ENCODE assay signal across 8 cellular contexts in the genomic region with DNA sequence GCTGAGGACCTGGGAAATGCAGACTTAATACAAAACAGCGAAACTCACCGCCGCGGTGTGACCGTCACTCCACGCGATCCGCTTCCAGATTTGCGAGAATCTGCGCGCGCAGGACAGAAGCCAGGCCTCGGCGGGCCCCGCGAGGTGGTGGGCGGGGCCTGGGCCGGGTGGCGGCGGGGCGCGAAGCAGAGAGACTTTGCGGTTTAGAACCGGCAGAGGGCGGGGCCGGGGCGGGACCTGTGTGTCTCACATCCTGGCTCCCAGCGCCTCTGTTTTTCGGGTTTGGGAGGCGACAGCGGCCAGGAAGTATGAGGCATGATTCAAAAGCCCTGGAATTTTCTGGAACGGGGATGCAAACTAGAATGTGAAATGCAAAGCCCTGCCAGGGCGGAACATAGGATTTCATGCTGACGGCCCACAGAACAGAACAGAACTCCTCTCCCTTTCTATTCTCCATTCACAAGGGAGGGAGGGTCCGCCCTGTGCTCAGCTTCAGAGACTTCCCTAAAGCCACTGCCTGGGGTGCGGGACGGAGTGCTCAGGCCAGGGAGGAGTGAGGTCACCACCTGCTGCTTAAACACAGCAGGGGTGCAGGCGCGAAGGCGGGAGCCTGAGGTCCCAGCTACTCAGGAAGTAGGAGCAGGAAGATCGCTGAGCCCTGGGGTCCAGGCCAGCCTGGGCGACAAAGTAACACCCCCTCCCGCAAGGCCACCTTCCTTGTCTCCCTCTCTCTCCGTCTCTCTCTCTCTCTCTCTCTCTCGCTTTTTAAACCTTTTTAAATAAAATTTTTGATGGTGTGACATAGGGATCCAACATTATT. TPM values are rescaled to one million over a fixed set of nuclear protein-coding genes. Genes with fewer than 3 reads are reported as not detected.
DNase-seq lines count a peak whose midpoint lies in the region; ATAC-seq and TF ChIP-seq lines count a peak whose summit lies in the region.

No MANE protein-coding gene starts in this region.

- WGBS in H9 (ENCODE audit: extremely low coverage, insufficient read length, low lambda C conversion rate), result no CpG with 5 or more reads among the region's 45 CpGs

- intact Hi-C loops in Right ventricle myocardium inferior (cut with DNase I), result loop anchor here (5.0 kb wide), 1 partner anchor 47 kb away; a partner anchor contains a TSS

- peak overlapping the region; percentile 71 for H3K4me3 ChIP-seq in thoracic aorta

- no peak overlapping the region for H3K14ac ChIP-seq in H9 (ENCODE audit: insufficient read depth, low read length)

- no peak overlapping the region for H2BK15ac ChIP-seq in H9 (ENCODE audit: low read depth, low read length)

- H4K5ac ChIP-seq in H9 (ENCODE audit: insufficient read length, low read depth, low read length), result peak overlapping the region; percentile 42

- H3K79me1 ChIP-seq in H9 (ENCODE audit: insufficient read depth, low read depth, low read length, poor library complexity, severe bottlenecking), result no peaks in the 10 kb centered on the region

- H3K18ac ChIP-seq in H9 (ENCODE audit: insufficient read length, low read depth, low read length), result peak overlapping the region; percentile 15

- no peaks in the 10 kb centered on the region; the same call in 1 of the 2 replicates for H3K27me3 ChIP-seq in H9 (ENCODE audit: insufficient read depth, low read length)
- no peaks in the 10 kb centered on the region for H3K27me3 ChIP-seq in thoracic aorta (replicated peaks; ENCODE audit: insufficient read depth)

- no peaks in the 10 kb centered on the region for H4K20me1 ChIP-seq in H9 (ENCODE audit: control insufficient read depth, insufficient read depth, insufficient read length)

- H3K4me1 ChIP-seq in H9 (ENCODE audit: insufficient read depth, low read length), result no peaks in the 10 kb centered on the region
- H3K4me1 ChIP-seq in thoracic aorta (ENCODE audit: control insufficient read depth in 1 of 2, low read depth in 2 of 2), result peaks cover 3 to 35% of the 10 kb centered on the region in 2 donors

- H3K4ac ChIP-seq in H9 (ENCODE audit: low read depth, low read length), result no peak overlapping the region

- no peak overlapping the region for H3K56ac ChIP-seq in H9 (ENCODE audit: insufficient read length, low read depth, low read length)

- H3K9me3 Mint-ChIP-seq in H9 (peaks cover 3 to 4% of the 10 kb centered on the region in 2 experiments; a peak in 3 of 5 replicates), osteocyte (ENCODE audit: unreplicated experiment) (peaks cover 5% of the 10 kb centered on the region)

- no peak overlapping the region for H2BK5ac ChIP-seq in H9 (ENCODE audit: insufficient read length, low read length)

- peaks cover 13% of the 10 kb centered on the region for H3K23me2 ChIP-seq in H9 (ENCODE audit: insufficient read length, low read depth, low read length, poor library complexity, severe bottlenecking)

- DNase-seq in EL, result peak; percentile 99
- peak; percentile 95 for DNase-seq in H9
- DNase-seq in MV-4-11 (lab: John Stamatoyannopoulos, UW), result peak; percentile 70
- peak; percentile 42 for DNase-seq in SKM-1 treated with dmso at 0.1 percent for 144 hours (lab: John Stamatoyannopoulos, UW; ENCODE audit: unreplicated experiment)
- DNase-seq in activated naive CD8-positive, alpha-beta T cell treated with anti-CD3 and anti-CD28 coated beads, Interleukin-2, amount 50 U/mL, for 16 hours (ENCODE audit: low read depth, low spot score), result peak; percentile 67
- DNase-seq in Right ventricle myocardium inferior (ENCODE audit: missing footprints), result peak; percentile 98
- peak; percentile 97 for DNase-seq in osteocyte (ENCODE audit: extremely low spot score, unreplicated experiment)
- DNase-seq in thoracic aorta (ENCODE audit: low spot score), result peak; percentile 82

- H3K9me3 ChIP-seq in H9 (ENCODE audit: control insufficient read depth, low read depth, low read length) (no peaks in the 10 kb centered on the region), thoracic aorta (no peaks in the 10 kb centered on the region)

- no peak overlapping the region for H2BK120ac ChIP-seq in H9 (ENCODE audit: low read depth, low read length, poor library complexity, severe bottlenecking)

- H3K4me1 Mint-ChIP-seq in H9 (peaks cover 18 to 20% of the 10 kb centered on the region in 2 experiments), osteocyte (ENCODE audit: unreplicated experiment) (peaks cover 33% of the 10 kb centered on the region)

- no peaks in the 10 kb centered on the region for H3K36me3 ChIP-seq in thoracic aorta

- H3T11ph ChIP-seq in H9 (ENCODE audit: low read length), result no peak overlapping the region

- no peak overlapping the region for H2BK12ac ChIP-seq in H9 (ENCODE audit: insufficient read length, low read depth, low read length)

- peak overlapping the region; percentile 81 for H3K4me2 ChIP-seq in H9 (ENCODE audit: insufficient read depth, insufficient read length, low read length)

- no peak overlapping the region for H2AK5ac ChIP-seq in H9 (ENCODE audit: insufficient read length, low read length)

- H2BK20ac ChIP-seq in H9 (ENCODE audit: low read depth, low read length, poor library complexity, severe bottlenecking), result no peak overlapping the region

- peak overlapping the region; percentile 90 to 96 for H3K4me3 Mint-ChIP-seq in H9
- peak overlapping the region; percentile 93 for H3K4me3 Mint-ChIP-seq in osteocyte (ENCODE audit: unreplicated experiment)

- H2AFZ ChIP-seq in H9 (ENCODE audit: low read length), result peak overlapping the region; percentile 41

- H3K27ac Mint-ChIP-seq in H9 (peak overlapping the region; percentile 20 to 94 (median 91); a peak in 5 of 7 replicates), osteocyte (ENCODE audit: unreplicated experiment) (peak overlapping the region; percentile 97)

- no peak overlapping the region for H4K8ac ChIP-seq in H9 (replicated peaks; ENCODE audit: insufficient read length, low read depth, low read length)

- ATAC-seq in Right ventricle myocardium inferior (peak; percentile 100), thoracic aorta (ENCODE audit: insufficient number of reproducible peaks, low FRiP score, low read depth) (peak; percentile 94)

- no peak overlapping the region for H4K91ac ChIP-seq in H9 (ENCODE audit: insufficient read length, low read depth, low read length)

- peak overlapping the region; percentile 55 for H3K9ac ChIP-seq in H9 (ENCODE audit: extremely low read depth, insufficient read length, low read length)

- no peak overlapping the region for H3K23ac ChIP-seq in H9 (ENCODE audit: insufficient read length, low read depth, low read length)

- H3K27me3 Mint-ChIP-seq in H9 (ENCODE audit: low read depth), result peaks cover 28% of the 10 kb centered on the region
- no peaks in the 10 kb centered on the region for H3K27me3 Mint-ChIP-seq in osteocyte (ENCODE audit: unreplicated experiment)

- no peaks in the 10 kb centered on the region for H3K79me2 ChIP-seq in H9 (ENCODE audit: insufficient read depth, low read length)

- H3K27ac ChIP-seq in H9 (ENCODE audit: insufficient read length, low read depth, low read length), result peak overlapping the region; percentile 26
- peak overlapping the region; percentile 92 to 96 for H3K27ac ChIP-seq in thoracic aorta

- H3K36me3 Mint-ChIP-seq in H9 (ENCODE audit: insufficient read depth in 1 of 3, low read depth in 3 of 3), result peaks cover 0 to 2% (median 0%) of the 10 kb centered on the region in 3 experiments; a peak in 3 of 7 replicates
- H3K36me3 Mint-ChIP-seq in osteocyte (ENCODE audit: unreplicated experiment), result no peaks in the 10 kb centered on the region

- peak; percentile 50 for TF ChIP-seq CTCF in H9 (conservative IDR thresholded peaks at IDR 0.05)
- peak; percentile 33 for TF ChIP-seq CTCF in osteocyte (IDR thresholded peaks at IDR 0.05)
- peak; percentile 49 for TF ChIP-seq CTCF in thoracic aorta (IDR thresholded peaks at IDR 0.05)

RNA-seq across cellular contexts. Expression of a gene that starts 44.2 kb away (rescaled TPM):
- total RNA-seq in H9 (2021) (25.1 and 25.6 TPM in 2 replicates), Right ventricle myocardium inferior (7.4 TPM), osteocyte (16.1 and 20.7 TPM in 2 replicates), thoracic aorta (10 to 100 TPM; 26.3 to 30.0 TPM)

RNA-seq across cellular contexts. Expression of a gene that starts 52.5 kb away (rescaled TPM):
- total RNA-seq in H9 (2021) (28.7 and 31.6 TPM in 2 replicates), Right ventricle myocardium inferior (13.0 TPM), osteocyte (55.6 and 58.1 TPM in 2 replicates), thoracic aorta (100 to 1,000 TPM in 1 of 2 donors, 10 to 100 TPM in 1; 70.0 to 143 TPM)

Comparison
In these comparisons a context has a peak if more than half of its experiments do, and no peak if none do; other contexts are left out.
1. Peak in every context shown above with its lines: DNase-seq, ATAC-seq, H3K4me3 ChIP-seq and H3K27ac ChIP-seq.
2. DNase-seq: peak in every context shown above with its lines; median percentile 99 in EL; 98 in Right ventricle myocardium inferior; 97 in osteocyte; 95 in H9; 82 in thoracic aorta; 70 in MV-4-11; 67 in activated naive CD8-positive, alpha-beta T cell treated with anti-CD3 and anti-CD28 coated beads, Interleukin-2, amount 50 U/mL, for 16 hours; 42 in SKM-1 treated with dmso at 0.1 percent for 144 hours.